ENCODE assay signal across 8 cellular contexts in genomic region chr19:7680606-7681335, GRCh38. TPM values are rescaled to one million over a fixed set of nuclear protein-coding genes. Genes with fewer than 3 reads are reported as not detected.
A peak's percentile ranks its signal among the peaks of the same experiment; 100 is the strongest.
DNase-seq lines count a peak whose midpoint lies in the region; ATAC-seq and TF ChIP-seq lines count a peak whose summit lies in the region.

TSS of gene TRAPPC5 (plus strand) at chr19:7680833. CDS start at chr19:7682254, 1,421 bp downstream.

- H3K27me3 Mint-ChIP-seq in immature natural killer cell (ENCODE audit: low read depth in 3 of 3), result peaks cover 21 to 27% (median 22%) of the 10 kb centered on the region in 3 donors

- H2AFZ ChIP-seq in smooth muscle cell (ENCODE audit: low read depth), result peak within 1 kb of the TSS; percentile 100

- no peaks in the 10 kb centered on the region for H3K9me3 ChIP-seq in smooth muscle cell (replicated peaks; ENCODE audit: low read depth)

- H3K27ac ChIP-seq in smooth muscle cell (ENCODE audit: low read depth), result no peak within 1 kb of the TSS

- peak within 1 kb of the TSS; percentile 91 for H3K9ac ChIP-seq in smooth muscle cell (ENCODE audit: low read depth)

- H3K4me3 ChIP-seq in cardiac fibroblast (replicated peaks in 1 of 2; ENCODE audit: low read depth in 2 of 2, low read length in 2 of 2) (peak within 1 kb of the TSS; percentile 99 to 100), smooth muscle cell (peak within 1 kb of the TSS; percentile 100)

- no peaks in the 10 kb centered on the region for H3F3A ChIP-seq in smooth muscle cell (ENCODE audit: low read depth)

- WGBS in smooth muscle cell (ENCODE audit: low lambda C conversion rate), result 2% methylated on average over 66 of the region's 78 CpGs

- no peaks in the 10 kb centered on the region for H3K36me3 ChIP-seq in smooth muscle cell (ENCODE audit: low read depth)

- H3K4me1 ChIP-seq in smooth muscle cell (ENCODE audit: low read depth), result no peaks in the 10 kb centered on the region

- ATAC-seq in HG02798 (IDR thresholded peaks at IDR 0.05; ENCODE audit: poor library complexity, unreplicated experiment) (peak; percentile 75), GM21717 (IDR thresholded peaks at IDR 0.05; ENCODE audit: unreplicated experiment) (no peak)

- peaks cover 0 to 1% (median 0%) of the 10 kb centered on the region in 6 donors for H3K9me3 Mint-ChIP-seq in immature natural killer cell

- DNase-seq in GM10248 (ENCODE audit: extremely low spot score), result peak; percentile 90
- peak; percentile 91 for DNase-seq in NCI-H2196 (lab: John Stamatoyannopoulos, UW; ENCODE audit: unreplicated experiment)
- DNase-seq in activated CD4-positive, CD25-positive, alpha-beta regulatory T cell (lab: John Stamatoyannopoulos, UW), result peak; percentile 69 to 81 (median 76)
- peak; percentile 74 to 85 for DNase-seq in cardiac fibroblast (ENCODE audit: low read depth in 2 of 2)
- DNase-seq in immature natural killer cell, result peak; percentile 84 to 87 (median 87)
- DNase-seq in smooth muscle cell (lab: John Stamatoyannopoulos, UW; ENCODE audit: unreplicated experiment), result peak; percentile 62

- H4K20me1 ChIP-seq in smooth muscle cell (ENCODE audit: low read depth), result peaks cover 34% of the 10 kb centered on the region

- peaks cover 14 to 21% of the 10 kb centered on the region in 2 donors for H3K4me1 Mint-ChIP-seq in immature natural killer cell

- H3K4me2 ChIP-seq in smooth muscle cell, result peak within 1 kb of the TSS; percentile 97

- H3K27ac Mint-ChIP-seq in immature natural killer cell, result peak within 1 kb of the TSS; percentile 43 to 89 (median 85)

- peaks cover 5% of the 10 kb centered on the region for H3K79me2 ChIP-seq in smooth muscle cell (ENCODE audit: low read depth)

- peak within 1 kb of the TSS; percentile 84 to 89 (median 88) for H3K4me3 Mint-ChIP-seq in immature natural killer cell

- H3K36me3 Mint-ChIP-seq in immature natural killer cell, result peaks cover 0 to 8% (median 3%) of the 10 kb centered on the region in 3 donors

- POLR2A ChIA-PET in GM10248 (lab: Yijun Ruan, JAX), result interaction anchor here (0.6 kb wide), 1 partner anchor 15 kb away, joined by 4 read pairs; no protein-coding TSS in a partner anchor

- peaks cover 12% of the 10 kb centered on the region for H3K27me3 ChIP-seq in smooth muscle cell (ENCODE audit: low read depth)

- TF ChIP-seq CTCF in GM10248 (IDR thresholded peaks at IDR 0.05; ENCODE audit: control extremely low read depth, extremely low read depth, low read depth, missing control alignments) (peak; percentile 98), cardiac fibroblast (IDR thresholded peaks at IDR 0.05; ENCODE audit: low read depth, low read length) (peak; percentile 23), smooth muscle cell (IDR thresholded peaks at IDR 0.05; ENCODE audit: borderline replicate concordance, insufficient read depth, poor library complexity, severe bottlenecking) (peak; percentile 96)

- CTCF ChIA-PET in GM10248 (lab: Yijun Ruan, JAX), result interaction anchor here (0.6 to 2.2 kb wide), 65 partner anchors 9 to 579 kb away, joined by 3 to 47 read pairs (median 4); partner anchors contain the start of genes CD209, FCER2, PCP2 and PET100

RNA-seq across cellular contexts. Expression of gene TRAPPC5, which starts in this region (rescaled TPM):
- 100 to 1,000 TPM; 109 to 217 (median 115) TPM for polyA plus RNA-seq in immature natural killer cell
- total RNA-seq in smooth muscle cell, result 61.4 and 61.8 TPM in 2 replicates
- polyA plus RNA-seq in smooth muscle cell, result 166 and 174 TPM in 2 replicates

Comparison
In these comparisons a context has a peak if more than half of its experiments do, and no peak if none do; other contexts are left out.
1. CTCF ChIP-seq: peak in every context shown above with its lines; median percentile 98 in GM10248; 96 in smooth muscle cell; 23 in cardiac fibroblast.